Comparison of ENCODE assay signal across 15 cellular contexts in genomic region chr1:243550276-243550675, GRCh38.
"Had no signal": no experiment of that assay in that cellular context is flagged by ENCODE, and none has a peak within 500 bp of the region (broad histone marks: within the 10 kb centered on the region; RNA-seq: fewer than 3 reads in every experiment).

No MANE protein-coding gene starts in this region.

- DNase-seq: activated effector memory CD4-positive, alpha-beta T cell treated with anti-CD3 and anti-CD28 coated beads, Interleukin-2, amount 50 U/mL, for 16 hours; activated T-cell treated with anti-CD3 and anti-CD28 coated beads, Interleukin-2, amount 50 U/mL, for 4 hours; anterior cingulate cortex; caudate nucleus; effector CD4-positive, alpha-beta T cell; left lung; pancreas; retina; SW 1271; tibial artery had no signal

- H3K27ac ChIP-seq: coronary artery, left lung, pancreas, tibial artery, vagina had no signal

- H3K4me2 ChIP-seq: smooth muscle cell had no signal

- H3K4me3 ChIP-seq: coronary artery, left lung, pancreas, smooth muscle cell, tibial artery, vagina had no signal

- H3K36me3 ChIP-seq: left lung, pancreas had no signal

- H3K27me3 ChIP-seq: left lung, pancreas, tibial artery, vagina had no signal

- H3K9me3 ChIP-seq: left lung, pancreas, tibial artery, vagina had no signal

- ATAC-seq: activated CD4-positive, CD25-positive, alpha-beta regulatory T cell treated with anti-CD3 and anti-CD28 coated beads, Interleukin-2, amount 50 U/mL, for 24 hours; activated naive CD4-positive, alpha-beta T cell treated with anti-CD3 and anti-CD28 coated beads, Interleukin-2, amount 50 U/mL, for 72 hours; activated T-cell treated with anti-CD3 and anti-CD28 coated beads, Interleukin-2, amount 50 U/mL, for 4 hours; left lung; pancreas had no signal

- H3K4me1 ChIP-seq: left lung, pancreas, tibial artery, vagina had no signal
